8 cellular contexts compared by ENCODE assay signal in genomic region chr5:149549461-149550266, GRCh38. TPM values are rescaled to one million over a fixed set of nuclear protein-coding genes. Genes with fewer than 3 reads are reported as not detected.
DNase-seq lines count a peak whose midpoint lies in the region; TF ChIP-seq lines count a peak whose summit lies in the region.

No MANE protein-coding gene starts in this region.

- H3K9ac ChIP-seq in iPS-20b (ENCODE audit: low read depth, low read length) (peak overlapping the region; percentile 99), skeletal muscle satellite cell (ENCODE audit: low read depth, low read length) (peak overlapping the region; percentile 100)

- H3K9me3 ChIP-seq in iPS-20b (ENCODE audit: insufficient read depth, low read depth, low read length) (no peaks in the 10 kb centered on the region), skeletal muscle satellite cell (replicated peaks; ENCODE audit: low read length) (no peaks in the 10 kb centered on the region)

- H3K27me3 ChIP-seq in iPS-20b (ENCODE audit: insufficient read depth, low read length) (no peaks in the 10 kb centered on the region), skeletal muscle satellite cell (ENCODE audit: control insufficient read depth, insufficient read depth, low read length) (no peaks in the 10 kb centered on the region)

- peaks cover 59% of the 10 kb centered on the region for H3K36me3 ChIP-seq in iPS-20b (ENCODE audit: insufficient read depth, low read depth, low read length)
- peaks cover 59% of the 10 kb centered on the region for H3K36me3 ChIP-seq in skeletal muscle satellite cell (ENCODE audit: insufficient read depth, low read length)

- H3K4me2 ChIP-seq in skeletal muscle satellite cell (ENCODE audit: low read length): peak overlapping the region; percentile 85

- TF ChIP-seq CTCF in C4-2B (conservative IDR thresholded peaks at IDR 0.05): no peak

- peak; percentile 56 for DNase-seq in GM19238 (ENCODE audit: insufficient read length, low spot score)
- DNase-seq in HT1080 (ENCODE audit: low read depth): peak; percentile 62
- peak; percentile 78 for DNase-seq in RPMI8226
- peak; percentile 65 for DNase-seq in amniotic epithelial cell (ENCODE audit: low read depth)
- no peak for DNase-seq in NCI-H1436 (lab: John Stamatoyannopoulos, UW)

- peak overlapping the region; percentile 84 for H3K4me3 ChIP-seq in iPS-20b (ENCODE audit: low read length)
- H3K4me3 ChIP-seq in skeletal muscle satellite cell (ENCODE audit: low read length): peak overlapping the region; percentile 97

- H3K27ac ChIP-seq in C4-2B (peak overlapping the region; percentile 100), iPS-20b (ENCODE audit: low read length) (peak overlapping the region; percentile 93)

- H3K4me1 ChIP-seq in iPS-20b (ENCODE audit: insufficient read depth, low read length) (peaks cover 9% of the 10 kb centered on the region), skeletal muscle satellite cell (ENCODE audit: control insufficient read depth, insufficient read depth, low read length) (peaks cover 28% of the 10 kb centered on the region)

RNA-seq across cellular contexts. Expression of gene CSNK1A1, which starts 1.6 kb away (rescaled TPM):
- total RNA-seq in HT1080 (2014; rRNA removed; shearing (Covaris generic)): 443 and 454 TPM in 2 replicates
- 209 and 237 TPM in 2 replicates for polyA plus RNA-seq in HT1080 (2015; cell fraction: cytosol; rRNA removed)
- 239 and 261 TPM in 2 replicates for polyA plus RNA-seq in HT1080 (2015; cell fraction: nucleus; rRNA removed)
- total RNA-seq in skeletal muscle satellite cell (2012; rRNA removed): 270 and 292 TPM in 2 replicates

RNA-seq across cellular contexts. Expression of gene ARHGEF37, which starts 31.6 kb away (rescaled TPM):
- 0.02 and 0.03 TPM in 2 replicates for total RNA-seq in HT1080 (2014; rRNA removed; shearing (Covaris generic))
- polyA plus RNA-seq in HT1080 (2015; cell fraction: cytosol; rRNA removed): 0.02 and 0.03 TPM in 2 replicates
- 0.03 and 0.06 TPM in 2 replicates for polyA plus RNA-seq in HT1080 (2015; cell fraction: nucleus; rRNA removed)
- total RNA-seq in skeletal muscle satellite cell (2012; rRNA removed): 0.25 and 0.44 TPM in 2 replicates
